Comparison of ENCODE assay signal across 1 cellular context in genomic region chr14:99274346-99275221, GRCh38.
TF ChIP-seq lines count a peak whose summit lies in the region.

No MANE protein-coding gene starts in this region.

TF ChIP-seq in GM12878, 131 proteins besides CTCF, POLR2A, EP300 and RAD21 (continued from another document):
- TF ChIP-seq RELB (IDR thresholded peaks at IDR 0.05; ENCODE audit: low read depth) (peak; percentile 25; the same call in 1 of the 2 replicates), ZBTB33 (IDR thresholded peaks at IDR 0.05) (0 out of 2 replicates have a peak, but pooled peaks have one; percentile 38), HDAC2 (IDR thresholded peaks at IDR 0.05) (no peak), GATAD2B (conservative IDR thresholded peaks at IDR 0.05; ENCODE audit: low read depth) (peak; percentile 73; the same call in 1 of the 2 replicates), SIN3A (IDR thresholded peaks at IDR 0.05; ENCODE audit: low read depth, low read length) (no peak), ZNF217 (IDR thresholded peaks at IDR 0.05) (no peak), NFXL1 (IDR thresholded peaks at IDR 0.05; ENCODE audit: borderline replicate concordance) (no peak), DPF2 (IDR thresholded peaks at IDR 0.05) (peak; percentile 25; the same call in 1 of the 2 replicates), NBN (IDR thresholded peaks at IDR 0.05) (0 out of 2 replicates have a peak, but pooled peaks have one; percentile 23), SPI1 (IDR thresholded peaks at IDR 0.05; ENCODE audit: borderline replicate concordance, insufficient read depth, low read depth, low read length) (peak; percentile 64; the same call in 1 of the 2 replicates), IKZF2 (IDR thresholded peaks at IDR 0.05) (peak; percentile 22 to 35; a peak in 2 of 4 replicates)
- TF ChIP-seq, protein P1, sequence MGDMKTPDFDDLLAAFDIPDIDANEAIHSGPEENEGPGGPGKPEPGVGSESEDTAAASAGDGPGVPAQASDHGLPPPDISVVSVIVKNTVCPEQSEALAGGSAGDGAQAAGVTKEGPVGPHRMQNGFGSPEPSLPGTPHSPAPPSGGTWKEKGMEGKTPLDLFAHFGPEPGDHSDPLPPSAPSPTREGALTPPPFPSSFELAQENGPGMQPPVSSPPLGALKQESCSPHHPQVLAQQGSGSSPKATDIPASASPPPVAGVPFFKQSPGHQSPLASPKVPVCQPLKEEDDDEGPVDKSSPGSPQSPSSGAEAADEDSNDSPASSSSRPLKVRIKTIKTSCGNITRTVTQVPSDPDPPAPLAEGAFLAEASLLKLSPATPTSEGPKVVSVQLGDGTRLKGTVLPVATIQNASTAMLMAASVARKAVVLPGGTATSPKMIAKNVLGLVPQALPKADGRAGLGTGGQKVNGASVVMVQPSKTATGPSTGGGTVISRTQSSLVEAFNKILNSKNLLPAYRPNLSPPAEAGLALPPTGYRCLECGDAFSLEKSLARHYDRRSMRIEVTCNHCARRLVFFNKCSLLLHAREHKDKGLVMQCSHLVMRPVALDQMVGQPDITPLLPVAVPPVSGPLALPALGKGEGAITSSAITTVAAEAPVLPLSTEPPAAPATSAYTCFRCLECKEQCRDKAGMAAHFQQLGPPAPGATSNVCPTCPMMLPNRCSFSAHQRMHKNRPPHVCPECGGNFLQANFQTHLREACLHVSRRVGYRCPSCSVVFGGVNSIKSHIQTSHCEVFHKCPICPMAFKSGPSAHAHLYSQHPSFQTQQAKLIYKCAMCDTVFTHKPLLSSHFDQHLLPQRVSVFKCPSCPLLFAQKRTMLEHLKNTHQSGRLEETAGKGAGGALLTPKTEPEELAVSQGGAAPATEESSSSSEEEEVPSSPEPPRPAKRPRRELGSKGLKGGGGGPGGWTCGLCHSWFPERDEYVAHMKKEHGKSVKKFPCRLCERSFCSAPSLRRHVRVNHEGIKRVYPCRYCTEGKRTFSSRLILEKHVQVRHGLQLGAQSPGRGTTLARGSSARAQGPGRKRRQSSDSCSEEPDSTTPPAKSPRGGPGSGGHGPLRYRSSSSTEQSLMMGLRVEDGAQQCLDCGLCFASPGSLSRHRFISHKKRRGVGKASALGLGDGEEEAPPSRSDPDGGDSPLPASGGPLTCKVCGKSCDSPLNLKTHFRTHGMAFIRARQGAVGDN (IDR thresholded peaks at IDR 0.05): 0 out of 2 replicates have a peak, but pooled peaks have one; percentile 40
TF ChIP-seq in GM12878: peak in this region for 10.
